Comparison of ENCODE assay signal across 8 cellular contexts in the genomic region with DNA sequence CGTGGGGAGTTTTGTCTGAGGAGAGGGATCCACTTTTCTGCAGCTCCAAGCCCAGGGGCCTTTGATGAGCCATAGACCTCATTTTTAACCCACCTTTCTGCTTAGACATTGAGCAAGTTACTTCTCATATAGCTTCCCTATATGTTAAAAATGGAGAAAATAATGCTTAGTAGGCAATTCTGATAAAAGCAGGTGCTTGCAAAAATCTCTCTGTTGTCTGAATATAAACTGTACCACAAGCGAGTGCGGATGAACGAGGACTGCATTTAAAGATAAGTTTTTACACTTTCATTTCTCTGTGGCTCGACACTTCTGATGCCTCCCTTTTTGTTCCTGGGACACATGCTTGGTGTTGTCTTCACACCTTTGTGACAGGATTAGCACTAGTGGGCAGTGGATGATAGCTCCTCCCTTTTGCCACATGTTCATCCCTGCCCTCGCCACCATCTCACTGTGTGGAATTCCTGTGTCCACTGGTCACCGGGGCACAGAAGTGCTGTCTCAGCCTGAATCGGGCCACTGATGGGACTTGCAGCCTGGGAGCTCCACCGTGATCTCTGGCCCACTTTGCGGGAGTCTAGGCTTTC. TPM values are rescaled to one million over a fixed set of nuclear protein-coding genes. Genes with fewer than 3 reads are reported as not detected.
DNase-seq lines count a peak whose midpoint lies in the region; ATAC-seq, FAIRE-seq and TF ChIP-seq lines count a peak whose summit lies in the region.

No MANE protein-coding gene starts in this region.

- 0 out of 2 replicates have a peak, but pooled peaks have one; percentile 2 for TF ChIP-seq CTCF in HepG2 (CRISPR knock-in tag; IDR thresholded peaks at IDR 0.05)
- TF ChIP-seq CTCF in right lobe of liver (IDR thresholded peaks at IDR 0.05), result no peak
- TF ChIP-seq CTCF in lower leg skin (IDR thresholded peaks at IDR 0.05), result no peak

- CTCF ChIA-PET in HepG2 (lab: Yijun Ruan, JAX; ENCODE audit: low intra/inter-chr PET ratio, low total read pairs), result no interaction called here

- H2AFZ ChIP-seq in HepG2 (ENCODE audit: low read length), result no peak overlapping the region

- BruUV-seq in HepG2 (replicated peaks; lab: Mats Ljungman, UMichigan), result TSS peak; percentile 52

- POLR2A ChIA-PET in HepG2 (lab: Yijun Ruan, JAX), result interaction anchor here (1.1 to 2.4 kb wide), 10 partner anchors 10 to 501 kb away, joined by 3 to 23 read pairs (median 4); a partner anchor contains a TSS

- intact Hi-C loops in HepG2 (cut with micrococcal nuclease; ENCODE audit: unreplicated experiment), result loop anchor here (2.0 to 10.0 kb wide), 4 partner anchors 37 to 176 kb away; a partner anchor contains a TSS
- intact Hi-C loops in right lobe of liver (cut with DNase I), result no loop called here
- intact Hi-C loops in lower leg skin (cut with DNase I; ENCODE audit: low total_unique reads), result no loop called here

- H3K4me2 ChIP-seq in HepG2 (ENCODE audit: low read depth, low read length), result peak overlapping the region; percentile 98

- no peak for TF ChIP-seq EP300 in HepG2 (IDR thresholded peaks at IDR 0.05; ENCODE audit: low read depth in 2 of 2, low read length in 2 of 2)
- no peak for TF ChIP-seq EP300 in HepG2 (CRISPR knock-in tag; IDR thresholded peaks at IDR 0.05; ENCODE audit: borderline replicate concordance)

- DNase-seq in HepG2 (ENCODE audit: low spot score) (no peak), right lobe of liver (no peak), lower leg skin (ENCODE audit: low spot score in 2 of 2) (no peak), NCI-H1694 treated with DMSO at 0.1 percent for 48 hours (lab: John Stamatoyannopoulos, UW) (no peak)
- DNase-seq in activated naive CD4-positive, alpha-beta T cell treated with anti-CD3 and anti-CD28 coated beads, Interleukin-2, amount 50 U/mL, for 72 hours (ENCODE audit: low spot score in 2 of 2), result no peak
- DNase-seq in activated CD8-positive, alpha-beta memory T cell treated with anti-CD3 and anti-CD28 coated beads, Interleukin-2, amount 50 U/mL, for 48 hours, result no peak
- no peak for DNase-seq in activated CD4-positive, alpha-beta T cell treated with anti-CD3 and anti-CD28 coated beads for 1 hour

- in situ Hi-C loops in HepG2 (cut with HindIII; ENCODE audit: extremely low pct_ligation_motif_present, low pct_unique_long_range_greater_than_20kb), result no loop called here

- H3K4me1 ChIP-seq in HepG2 (ENCODE audit: insufficient read depth, low read length) (peaks cover 42% of the 10 kb centered on the region), right lobe of liver (no peaks in the 10 kb centered on the region)

- H3K36me3 Mint-ChIP-seq in activated naive CD4-positive, alpha-beta T cell treated with anti-CD3 and anti-CD28 coated beads, Interleukin-2, amount 50 U/mL, for 72 hours, result peaks cover 53 to 57% of the 10 kb centered on the region in 2 donors

- 83% methylated on average over 10 of the region's 10 CpGs for WGBS in HepG2 (ENCODE audit: low lambda C conversion rate)
- 73% methylated on average over 6 of the region's 10 CpGs for WGBS in right lobe of liver (ENCODE audit: insufficient coverage, low coverage, low lambda C conversion rate, missing lambda C conversion rate)
- WGBS in lower leg skin, 2 donors, result 89 to 91% methylated on average over 10 of the region's 10 CpGs

- peak overlapping the region; percentile 89 to 95 for H3K27ac Mint-ChIP-seq in activated naive CD4-positive, alpha-beta T cell treated with anti-CD3 and anti-CD28 coated beads, Interleukin-2, amount 50 U/mL, for 72 hours

- peak overlapping the region; percentile 98 for H3K9ac ChIP-seq in HepG2 (ENCODE audit: insufficient read depth, low read depth, low read length)

- H4K20me1 ChIP-seq in HepG2 (ENCODE audit: insufficient read depth, low read length), result peaks cover 10% of the 10 kb centered on the region; the same call in 1 of the 2 replicates

- FAIRE-seq in HepG2 (lab: Jason Lieb, UNC), result no peak

- peaks cover 11 to 26% of the 10 kb centered on the region in 2 experiments for H3K36me3 ChIP-seq in HepG2 (replicated peaks in 1 of 2; ENCODE audit: control insufficient read depth in 1 of 2, insufficient read depth in 2 of 2, low read length in 2 of 2)
- H3K36me3 ChIP-seq in right lobe of liver, result no peaks in the 10 kb centered on the region

- H3K9me3 Mint-ChIP-seq in activated naive CD4-positive, alpha-beta T cell treated with anti-CD3 and anti-CD28 coated beads, Interleukin-2, amount 50 U/mL, for 72 hours, result peaks cover 10 to 14% of the 10 kb centered on the region in 2 donors

- peaks cover 62% of the 10 kb centered on the region for H3K79me2 ChIP-seq in HepG2 (ENCODE audit: insufficient read depth, low read length)

- TF ChIP-seq POLR2A in HepG2 (IDR thresholded peaks at IDR 0.05; ENCODE audit: insufficient read depth in 1 of 2, low read depth in 2 of 2, low read length in 2 of 2) (no peak; a peak in 1 of 4 replicates), right lobe of liver (IDR thresholded peaks at IDR 0.05) (no peak), lower leg skin (IDR thresholded peaks at IDR 0.05) (no peak)

- no peak for ATAC-seq in HepG2
- no peak for ATAC-seq in right lobe of liver
- no peak for ATAC-seq in activated naive CD4-positive, alpha-beta T cell treated with anti-CD3 and anti-CD28 coated beads, Interleukin-2, amount 50 U/mL, for 72 hours
- ATAC-seq in GM21515 (IDR thresholded peaks at IDR 0.05; ENCODE audit: unreplicated experiment), result no peak

- TF ChIP-seq RAD21 in HepG2 (CRISPR knock-in tag; IDR thresholded peaks at IDR 0.05), result no peak

- H3K4me3 ChIP-seq in HepG2 (replicated peaks in 1 of 3; ENCODE audit: insufficient read depth in 1 of 3, low read depth in 2 of 3, low read length in 3 of 3), result peak overlapping the region; percentile 66 to 93 (median 91)
- no peak overlapping the region for H3K4me3 ChIP-seq in right lobe of liver
- H3K4me3 ChIP-seq in lower leg skin (ENCODE audit: low read depth, poor library complexity, severe bottlenecking), result peak overlapping the region; percentile 60

- H3K27me3 ChIP-seq in HepG2 (ENCODE audit: control insufficient read depth in 1 of 2, insufficient read depth in 2 of 2, low read length in 2 of 2) (no peaks in the 10 kb centered on the region), right lobe of liver (no peaks in the 10 kb centered on the region)

- peak overlapping the region; percentile 96 for H3K27ac ChIP-seq in HepG2 (ENCODE audit: extremely low read length, insufficient read depth, low read length)
- no peak overlapping the region for H3K27ac ChIP-seq in right lobe of liver

- H3K9me3 ChIP-seq in HepG2 (ENCODE audit: low read length), result no peaks in the 10 kb centered on the region
- H3K9me3 ChIP-seq in right lobe of liver, result no peaks in the 10 kb centered on the region

RNA-seq across cellular contexts. Expression of a gene that starts 1.6 kb away (rescaled TPM):
- total RNA-seq in HepG2 (2016; rRNA removed; fragmentation: Illumina TruSeq; extraction: Trizol), result 80.1 and 186 TPM in 2 replicates
- 27.2 and 31.4 TPM in 2 replicates for total RNA-seq in HepG2 (2016; cell fraction: cytosol; rRNA removed; fragmentation: Illumina TruSeq; extraction: Trizol; ENCODE audit: low read depth)
- 77.9 and 183 TPM in 2 replicates for total RNA-seq in HepG2 (2016; cell fraction: insoluble cytoplasmic fraction; rRNA removed; fragmentation: Illumina TruSeq; extraction: Trizol)
- total RNA-seq in HepG2 (2016; cell fraction: membrane; rRNA removed; fragmentation: Illumina TruSeq; extraction: Trizol), result 91.3 and 92.9 TPM in 2 replicates
- 89.4 and 101 TPM in 2 replicates for total RNA-seq in HepG2 (2016; cell fraction: nucleus; rRNA removed; fragmentation: Illumina TruSeq; extraction: Trizol)
- polyA plus RNA-seq in HepG2 (2011; rRNA removed), result 84.9 and 106 TPM in 2 replicates
- 66.6 and 93.1 TPM in 2 replicates for polyA plus RNA-seq in HepG2 (2011; cell fraction: cytosol; rRNA removed)
- polyA plus RNA-seq in HepG2 (2011; cell fraction: nucleus; rRNA removed), result 30.9 and 37.2 TPM in 2 replicates
- polyA plus RNA-seq in HepG2 (2012), result 69.5 and 111 TPM in 2 replicates
- polyA plus RNA-seq in HepG2 (2016; cell fraction: cytosol; fragmentation: Illumina TruSeq; extraction: Trizol; ENCODE audit: low read depth), result 61.0 and 61.1 TPM in 2 replicates
- polyA plus RNA-seq in HepG2 (2016; cell fraction: insoluble cytoplasmic fraction; fragmentation: Illumina TruSeq; extraction: Trizol; ENCODE audit: low read depth), result 396 and 406 TPM in 2 replicates
- polyA plus RNA-seq in HepG2 (2016; cell fraction: membrane; fragmentation: Illumina TruSeq; extraction: Trizol; ENCODE audit: low read depth), result 107 and 113 TPM in 2 replicates
- 245 and 246 TPM in 2 replicates for polyA plus RNA-seq in HepG2 (2016; cell fraction: nucleus; fragmentation: Illumina TruSeq; extraction: Trizol; ENCODE audit: insufficient read depth, low read depth)
- 242 and 518 TPM in 2 replicates for polyA minus RNA-seq in HepG2 (2011; rRNA and poly(A)+ RNA removed; ENCODE audit: low replicate concordance)
- 59.7 and 82.7 TPM in 2 replicates for polyA minus RNA-seq in HepG2 (2011; cell fraction: cytosol; rRNA and poly(A)+ RNA removed)
- 20.8 and 28.3 TPM in 2 replicates for polyA minus RNA-seq in HepG2 (2011; cell fraction: nucleus; rRNA and poly(A)+ RNA removed)
- total RNA-seq in right lobe of liver, result 10 to 100 TPM in 1 of 6 experiments, 1 to 10 TPM in 5; 1.1 to 14.9 (median 4.2) TPM
- 100 to 1,000 TPM; 344 to 378 TPM for total RNA-seq in activated naive CD4-positive, alpha-beta T cell treated with anti-CD3 and anti-CD28 coated beads, Interleukin-2, amount 50 U/mL, for 72 hours
- total RNA-seq in lower leg skin, result 1 to 10 TPM in 3 of 4 donors, under 1 TPM in 1; 0.57 to 9.9 (median 2.5) TPM

RNA-seq across cellular contexts. Expression of a gene that starts 53.4 kb away (rescaled TPM):
- 21.1 and 37.6 TPM in 2 replicates for total RNA-seq in HepG2 (2016; rRNA removed; fragmentation: Illumina TruSeq; extraction: Trizol)
- 8.2 and 9.8 TPM in 2 replicates for total RNA-seq in HepG2 (2016; cell fraction: cytosol; rRNA removed; fragmentation: Illumina TruSeq; extraction: Trizol; ENCODE audit: low read depth)
- 25.4 and 34.5 TPM in 2 replicates for total RNA-seq in HepG2 (2016; cell fraction: insoluble cytoplasmic fraction; rRNA removed; fragmentation: Illumina TruSeq; extraction: Trizol)
- 8.9 and 9.6 TPM in 2 replicates for total RNA-seq in HepG2 (2016; cell fraction: membrane; rRNA removed; fragmentation: Illumina TruSeq; extraction: Trizol)
- 59.4 and 77.1 TPM in 2 replicates for total RNA-seq in HepG2 (2016; cell fraction: nucleus; rRNA removed; fragmentation: Illumina TruSeq; extraction: Trizol)
- polyA plus RNA-seq in HepG2 (2011; rRNA removed), result 38.2 and 40.1 TPM in 2 replicates
- polyA plus RNA-seq in HepG2 (2011; cell fraction: cytosol; rRNA removed), result 10.1 and 10.8 TPM in 2 replicates
- polyA plus RNA-seq in HepG2 (2011; cell fraction: nucleus; rRNA removed), result 182 and 188 TPM in 2 replicates
- polyA plus RNA-seq in HepG2 (2012), result 22.6 and 32.9 TPM in 2 replicates
- 2.2 and 3.1 TPM in 2 replicates for polyA plus RNA-seq in HepG2 (2016; cell fraction: cytosol; fragmentation: Illumina TruSeq; extraction: Trizol; ENCODE audit: low read depth)
- 23.8 and 27.2 TPM in 2 replicates for polyA plus RNA-seq in HepG2 (2016; cell fraction: insoluble cytoplasmic fraction; fragmentation: Illumina TruSeq; extraction: Trizol; ENCODE audit: low read depth)
- 6.1 and 7.0 TPM in 2 replicates for polyA plus RNA-seq in HepG2 (2016; cell fraction: membrane; fragmentation: Illumina TruSeq; extraction: Trizol; ENCODE audit: low read depth)
- polyA plus RNA-seq in HepG2 (2016; cell fraction: nucleus; fragmentation: Illumina TruSeq; extraction: Trizol; ENCODE audit: insufficient read depth, low read depth), result 131 and 139 TPM in 2 replicates
- 73.7 and 121 TPM in 2 replicates for polyA minus RNA-seq in HepG2 (2011; rRNA and poly(A)+ RNA removed; ENCODE audit: low replicate concordance)
- 8.3 and 11.0 TPM in 2 replicates for polyA minus RNA-seq in HepG2 (2011; cell fraction: cytosol; rRNA and poly(A)+ RNA removed)
- 137 and 147 TPM in 2 replicates for polyA minus RNA-seq in HepG2 (2011; cell fraction: nucleus; rRNA and poly(A)+ RNA removed)
- total RNA-seq in right lobe of liver, result 10 to 100 TPM; 36.7 to 71.9 (median 58.5) TPM
- total RNA-seq in activated naive CD4-positive, alpha-beta T cell treated with anti-CD3 and anti-CD28 coated beads, Interleukin-2, amount 50 U/mL, for 72 hours, result 10 to 100 TPM; 51.8 to 83.8 TPM
- total RNA-seq in lower leg skin, result 10 to 100 TPM; 36.2 to 42.4 (median 38.6) TPM

Comparison
In these comparisons a context has a peak if more than half of its experiments do, and no peak if none do; other contexts are left out.
1. H3K4me3 ChIP-seq: peak in HepG2 (3 of 3) and lower leg skin (single experiment); none in right lobe of liver (0 of 3).